In the genomic region with DNA sequence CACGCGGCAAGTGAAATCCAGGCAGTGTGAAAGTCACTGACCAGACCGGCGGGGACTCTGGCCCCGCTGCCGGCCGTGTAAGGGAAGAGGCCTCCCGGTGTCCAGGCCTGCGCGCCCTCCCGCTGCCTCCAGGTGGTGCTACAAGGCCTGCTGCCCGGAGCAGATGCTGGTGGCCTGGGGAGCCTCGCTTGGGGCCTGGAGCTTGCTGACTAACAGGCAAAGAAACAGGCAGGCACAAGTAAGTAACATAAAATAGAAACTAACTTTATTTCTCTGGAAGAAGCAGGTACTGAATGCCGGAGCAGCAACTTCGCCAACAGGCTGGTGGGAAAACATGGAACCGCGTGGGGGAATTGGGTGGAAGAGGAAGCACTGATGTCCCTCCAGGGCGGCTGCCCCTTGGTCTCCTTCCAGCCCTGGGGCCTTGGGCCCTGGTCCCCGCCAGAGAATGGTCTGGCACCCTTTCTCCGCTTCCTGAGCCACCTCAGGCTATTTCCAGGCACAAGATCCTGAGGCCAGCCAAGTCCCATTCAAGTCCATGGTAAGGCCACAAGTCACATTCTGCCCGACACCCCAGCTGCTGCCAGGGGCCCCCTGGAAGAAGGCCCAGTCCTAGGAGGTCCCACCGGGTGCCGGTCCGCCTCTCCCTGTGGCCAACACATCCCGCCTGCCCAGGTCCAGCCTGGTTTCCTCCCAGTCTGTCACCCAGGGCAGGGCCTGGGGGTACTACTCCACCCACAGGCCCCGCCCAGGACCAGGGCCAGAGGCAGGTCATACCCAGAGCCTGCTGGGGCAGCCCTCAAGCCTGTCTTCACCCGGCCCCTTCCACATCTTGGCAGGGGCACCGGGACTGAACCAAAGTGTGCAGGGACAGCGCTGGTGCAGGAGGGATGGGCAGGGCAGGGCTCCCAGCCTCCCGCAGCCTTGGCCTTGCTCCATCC, we compare ENCODE assay signal across 8 cellular contexts. TPM values are rescaled to one million over a fixed set of nuclear protein-coding genes. Genes with fewer than 3 reads are reported as not detected.
DNase-seq lines count a peak whose midpoint lies in the region; ATAC-seq and TF ChIP-seq lines count a peak whose summit lies in the region.

No MANE protein-coding gene starts in this region.

- no peaks in the 10 kb centered on the region for H3K27me3 ChIP-seq in DOHH2 (ENCODE audit: control insufficient read depth, low read length)
- H3K27me3 ChIP-seq in thymus (ENCODE audit: control insufficient read depth, insufficient read depth): no peaks in the 10 kb centered on the region

- H3K27ac ChIP-seq in DOHH2 (ENCODE audit: low read depth, low read length) (no peak overlapping the region), thymus (ENCODE audit: low read depth) (peak overlapping the region; percentile 18)

- no peak for ATAC-seq in HG02763 (IDR thresholded peaks at IDR 0.05; ENCODE audit: unreplicated experiment)

- DNase-seq in HPDE6-E6E7 (ENCODE audit: extremely low spot score) (peak; percentile 83), SKM-1 (lab: John Stamatoyannopoulos, UW; ENCODE audit: unreplicated experiment) (peak; percentile 25), glomerular visceral epithelial cell (ENCODE audit: extremely low spot score) (peak; percentile 85), posterior vena cava (ENCODE audit: low spot score) (peak; percentile 97)
- peak; percentile 69 for DNase-seq in activated naive CD4-positive, alpha-beta T cell treated with anti-CD3 and anti-CD28 coated beads, Interleukin-2, amount 50 U/mL, for 16 hours

- H3K36me3 ChIP-seq in DOHH2 (ENCODE audit: control insufficient read depth, low read length): no peaks in the 10 kb centered on the region
- H3K36me3 ChIP-seq in thymus (ENCODE audit: control insufficient read depth, insufficient read depth): peaks cover 25% of the 10 kb centered on the region

- peak; percentile 88 for TF ChIP-seq CTCF in DOHH2 (IDR thresholded peaks at IDR 0.05; ENCODE audit: low read depth, low read length, poor library complexity, severe bottlenecking)

- no peaks in the 10 kb centered on the region for H3K9me3 ChIP-seq in DOHH2 (ENCODE audit: control insufficient read depth, insufficient read depth, low read length)
- no peaks in the 10 kb centered on the region for H3K9me3 ChIP-seq in thymus (ENCODE audit: control insufficient read depth)

- H3K79me2 ChIP-seq in DOHH2 (ENCODE audit: control insufficient read depth, low read length): no peaks in the 10 kb centered on the region

- no peak overlapping the region for H3K4me2 ChIP-seq in DOHH2 (ENCODE audit: low read length)

- H3K4me1 ChIP-seq in DOHH2 (ENCODE audit: control insufficient read depth, low read length): peaks cover 3% of the 10 kb centered on the region; the same call in 1 of the 2 replicates
- no peaks in the 10 kb centered on the region for H3K4me1 ChIP-seq in thymus (ENCODE audit: control insufficient read depth, insufficient read depth, low read length)

- intact Hi-C loops in posterior vena cava (cut with DNase I): loop anchor here (2.0 to 10.0 kb wide), 2 partner anchors 29 to 51 kb away; no protein-coding TSS in a partner anchor

- H4K20me1 ChIP-seq in DOHH2 (ENCODE audit: control insufficient read depth, insufficient read depth, low read depth, low read length): no peaks in the 10 kb centered on the region

- WGBS in thymus: 84% methylated on average over 30 of the region's 30 CpGs

- H3K4me3 ChIP-seq in DOHH2 (ENCODE audit: low read length) (no peak overlapping the region), thymus (ENCODE audit: low read length) (no peak overlapping the region)

- no peaks in the 10 kb centered on the region for H3F3A ChIP-seq in DOHH2 (ENCODE audit: control insufficient read depth, insufficient read depth)

- H3K9me2 ChIP-seq in DOHH2 (replicated peaks; ENCODE audit: control insufficient read depth, low read length): no peaks in the 10 kb centered on the region

RNA-seq across cellular contexts. Expression of a gene that starts 45.0 kb away (rescaled TPM):
- total RNA-seq in posterior vena cava: 10 to 100 TPM; 24.3 to 34.1 TPM
- 101 TPM for polyA plus RNA-seq in thymus

RNA-seq across cellular contexts. Expression of a gene that starts 51.7 kb away (rescaled TPM):
- total RNA-seq in posterior vena cava: not detected
- polyA plus RNA-seq in thymus: 1.3 TPM

Comparison
In these comparisons a context has a peak if more than half of its experiments do, and no peak if none do; other contexts are left out.
1. DNase-seq: peak in every context shown above with its lines; median percentile 97 in posterior vena cava; 85 in glomerular visceral epithelial cell; 83 in HPDE6-E6E7; 69 in activated naive CD4-positive, alpha-beta T cell treated with anti-CD3 and anti-CD28 coated beads, Interleukin-2, amount 50 U/mL, for 16 hours; 25 in SKM-1.